In the genomic region with DNA sequence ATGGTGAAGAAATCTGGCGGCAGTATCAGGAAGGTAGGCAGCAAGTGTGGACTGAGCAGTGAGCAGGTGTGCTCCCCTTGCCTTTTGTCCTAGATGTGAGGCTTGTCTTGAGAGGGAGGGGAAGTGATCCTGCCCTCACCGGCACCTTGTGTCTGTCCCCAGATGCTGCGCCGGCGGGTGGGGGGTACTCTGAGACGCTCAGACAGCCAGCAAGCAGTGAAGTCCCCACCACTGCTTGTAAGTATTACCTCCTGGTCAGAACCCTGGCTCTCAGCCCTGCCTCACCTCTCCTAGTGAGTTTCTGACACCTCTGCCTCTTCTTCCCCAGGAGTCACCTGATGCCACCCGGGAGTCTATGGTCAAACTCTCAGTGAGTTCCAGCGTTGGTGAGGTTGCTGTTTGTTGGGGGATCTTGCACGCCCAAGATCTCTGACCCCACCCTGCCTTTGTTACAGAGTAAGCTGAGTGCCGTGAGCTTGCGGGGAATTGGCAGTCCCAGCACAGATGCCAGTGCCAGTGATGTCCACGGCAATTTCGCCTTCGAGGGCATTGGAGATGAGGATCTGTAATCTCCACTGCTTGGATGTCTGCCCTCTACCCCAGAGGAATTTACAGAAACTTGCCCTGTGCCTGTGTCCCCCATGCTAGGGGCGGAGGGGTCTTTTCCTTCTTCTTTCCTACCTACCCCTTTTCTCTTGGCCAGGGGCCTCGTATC, we compare ENCODE assay signal across 1 cellular context.
A peak's percentile ranks its signal among the peaks of the same experiment; 100 is the strongest.
TF ChIP-seq lines count a peak whose summit lies in the region.

No MANE protein-coding gene starts in this region.

TF ChIP-seq in GM23338, 12 proteins besides CTCF, POLR2A, EP300 and RAD21:
- TF ChIP-seq EZH2phosphoT487 (IDR thresholded peaks at IDR 0.05; ENCODE audit: unreplicated experiment), result no peak
- TF ChIP-seq POLR2AphosphoS5 (IDR thresholded peaks at IDR 0.05; ENCODE audit: low read depth), result peak; percentile 5; the same call in 1 of the 2 replicates
- no peak for TF ChIP-seq EZH2 (IDR thresholded peaks at IDR 0.05; ENCODE audit: low read depth, unreplicated experiment)
